ENCODE assay signal across 1 cellular context in genomic region chr6:50925548-50925947, GRCh38.
TF ChIP-seq lines count a peak whose summit lies in the region.

No MANE protein-coding gene starts in this region.

TF ChIP-seq in K562, 482 proteins besides CTCF, POLR2A, EP300 and RAD21 (continued from another document and continues in another):
- no peak for TF ChIP-seq CREB3 (tag; conservative IDR thresholded peaks at IDR 0.05; ENCODE audit: low read depth)
- no peak for TF ChIP-seq TCF7 (IDR thresholded peaks at IDR 0.05; ENCODE audit: borderline replicate concordance)
- TF ChIP-seq PURB (CRISPR knock-in tag; IDR thresholded peaks at IDR 0.05; ENCODE audit: low read depth) = no peak
- no peak for TF ChIP-seq TFAM (CRISPR knock-in tag; conservative IDR thresholded peaks at IDR 0.05)
- TF ChIP-seq RUNX1 (IDR thresholded peaks at IDR 0.05; ENCODE audit: low read depth) = no peak
- no peak for TF ChIP-seq ZNF212 (CRISPR knock-in tag; IDR thresholded peaks at IDR 0.05)
- TF ChIP-seq ZBTB8A (IDR thresholded peaks at IDR 0.05; ENCODE audit: partially characterized antibody) = no peak
- TF ChIP-seq ATF7 (IDR thresholded peaks at IDR 0.05) = peak; percentile 88
- TF ChIP-seq CAMTA2 (CRISPR knock-in tag; conservative IDR thresholded peaks at IDR 0.05) = no peak
- no peak for TF ChIP-seq REST (CRISPR knock-in tag; IDR thresholded peaks at IDR 0.05; ENCODE audit: low read depth)
- TF ChIP-seq CBFA2T3 (IDR thresholded peaks at IDR 0.05) = peak; percentile 58
- no peak for TF ChIP-seq C11orf30 (IDR thresholded peaks at IDR 0.05; ENCODE audit: low read depth)
- no peak for TF ChIP-seq KAT7 (CRISPR knock-in tag; IDR thresholded peaks at IDR 0.05; ENCODE audit: borderline replicate concordance)
- TF ChIP-seq FOXP4 (CRISPR knock-in tag; IDR thresholded peaks at IDR 0.05; ENCODE audit: borderline replicate concordance) = no peak
- TF ChIP-seq HDAC8 (tag; IDR thresholded peaks at IDR 0.05) = no peak
- TF ChIP-seq HNRNPH1 (optimal IDR thresholded peaks at IDR 0.05; ENCODE audit: low read depth, low read length) = no peak
- no peak for TF ChIP-seq OTX1 (CRISPR knock-in tag; IDR thresholded peaks at IDR 0.05)
- TF ChIP-seq MYBL2 (IDR thresholded peaks at IDR 0.05; ENCODE audit: low read depth) = 0 out of 2 replicates have a peak, but pooled peaks have one; percentile 22
- TF ChIP-seq MYBL2 (CRISPR knock-in tag; IDR thresholded peaks at IDR 0.05; ENCODE audit: borderline replicate concordance) = no peak
- TF ChIP-seq NKRF (IDR thresholded peaks at IDR 0.05; ENCODE audit: borderline replicate concordance) = no peak
- no peak for TF ChIP-seq MBD2 (IDR thresholded peaks at IDR 0.05; ENCODE audit: borderline replicate concordance, low read depth)
- no peak for TF ChIP-seq BRF1 (IDR thresholded peaks at IDR 0.05; ENCODE audit: borderline replicate concordance, extremely low read depth, insufficient read length)
- TF ChIP-seq NCOA6 (IDR thresholded peaks at IDR 0.05) = no peak
- peak; percentile 72; the same call in 1 of the 2 replicates for TF ChIP-seq TOE1 (IDR thresholded peaks at IDR 0.05; ENCODE audit: borderline replicate concordance)
- TF ChIP-seq TOE1 (CRISPR knock-in tag; IDR thresholded peaks at IDR 0.05; ENCODE audit: borderline replicate concordance, low read depth) = no peak
- peak; percentile 46; the same call in 1 of the 2 replicates for TF ChIP-seq SMARCE1 (IDR thresholded peaks at IDR 0.05)
- no peak for TF ChIP-seq KDM4B (IDR thresholded peaks at IDR 0.05; ENCODE audit: borderline replicate concordance in 2 of 2, low read depth in 1 of 2)
- TF ChIP-seq CEBPB (tag; IDR thresholded peaks at IDR 0.05) = no peak
- TF ChIP-seq MCM2 (IDR thresholded peaks at IDR 0.05; ENCODE audit: low read depth) = no peak
- no peak for TF ChIP-seq ZNF436 (CRISPR knock-in tag; IDR thresholded peaks at IDR 0.05)
- TF ChIP-seq SNAPC5 (CRISPR knock-in tag; IDR thresholded peaks at IDR 0.05) = no peak
- no peak for TF ChIP-seq MCM7 (IDR thresholded peaks at IDR 0.05)
- TF ChIP-seq ARID4B (CRISPR knock-in tag; IDR thresholded peaks at IDR 0.05) = no peak
- TF ChIP-seq MCM5 (IDR thresholded peaks at IDR 0.05; ENCODE audit: low read depth) = no peak
- TF ChIP-seq MXI1 (IDR thresholded peaks at IDR 0.05; ENCODE audit: low read depth, low read length) = no peak
- TF ChIP-seq ZNF347 (CRISPR knock-in tag; IDR thresholded peaks at IDR 0.05; ENCODE audit: low read depth) = no peak
- no peak for TF ChIP-seq RERE (CRISPR knock-in tag; IDR thresholded peaks at IDR 0.05; ENCODE audit: borderline replicate concordance)
- TF ChIP-seq ZNF589 (CRISPR knock-in tag; IDR thresholded peaks at IDR 0.05; ENCODE audit: low read depth) = no peak
- no peak for TF ChIP-seq DMBX1 (CRISPR knock-in tag; IDR thresholded peaks at IDR 0.05; ENCODE audit: borderline replicate concordance)
- TF ChIP-seq ZNF354B (CRISPR knock-in tag; IDR thresholded peaks at IDR 0.05) = no peak
- TF ChIP-seq ZNF175 (CRISPR knock-in tag; IDR thresholded peaks at IDR 0.05; ENCODE audit: low read depth) = no peak
- no peak for TF ChIP-seq RBM14 (IDR thresholded peaks at IDR 0.05; ENCODE audit: borderline replicate concordance, insufficient read depth, low read depth, low read length)
- TF ChIP-seq SOX6 (IDR thresholded peaks at IDR 0.05) = 0 out of 2 replicates have a peak, but pooled peaks have one; percentile 21
